In genomic region chr11:75288846-75289760, GRCh38 we compare ENCODE assay signal across 22 cellular contexts. TPM values are rescaled to one million over a fixed set of nuclear protein-coding genes. Genes with fewer than 3 reads are reported as not detected.
DNase-seq lines count a peak whose midpoint lies in the region; TF ChIP-seq lines count a peak whose summit lies in the region.
"Had no signal": no experiment of that assay in that cellular context is flagged by ENCODE, and none has a peak within 500 bp of the region (broad histone marks: within the 10 kb centered on the region; RNA-seq: fewer than 3 reads in every experiment).

No MANE protein-coding gene starts in this region.

- no peaks in the 10 kb centered on the region for H3K9me3 ChIP-seq in GM23248 (ENCODE audit: low read depth)
- no peaks in the 10 kb centered on the region for H3K9me3 ChIP-seq in endodermal cell (ENCODE audit: control insufficient read depth, low read length)
- H3K9me3 ChIP-seq: colonic mucosa, heart left ventricle, SJCRH30, stomach had no signal

- H3K9ac ChIP-seq in GM23248 (no peak overlapping the region), endodermal cell (ENCODE audit: extremely low read depth, low read length, poor library complexity, severe bottlenecking) (no peak overlapping the region)
- H3K9ac ChIP-seq: neural progenitor cell had no signal

- no peak overlapping the region for H3K4me3 Mint-ChIP-seq in endodermal cell
- H3K4me3 Mint-ChIP-seq in CD14-positive monocyte = no peak overlapping the region
- H3K4me3 Mint-ChIP-seq: GM23338, neural progenitor cell had no signal

- in situ Hi-C loops in GM23248 (cut with MboI) = no loop called here

- H3K4me1 ChIP-seq in GM23248 (ENCODE audit: insufficient read depth) (no peaks in the 10 kb centered on the region), endodermal cell (ENCODE audit: control insufficient read depth, insufficient read depth, low read length) (peaks cover 4% of the 10 kb centered on the region)
- H3K4me1 ChIP-seq: colonic mucosa, neural progenitor cell had no signal

- intact Hi-C loops in CD14-positive monocyte (cut with micrococcal nuclease) = no loop called here

- H3K9me2 ChIP-seq in GM23248 (ENCODE audit: insufficient read depth) = no peaks in the 10 kb centered on the region

- WGBS in GM23248 (ENCODE audit: low coverage in 1 of 2, low lambda C conversion rate in 2 of 2, missing lambda C conversion rate in 2 of 2), 2 experiments = 46 to 49% methylated on average over 15 to 17 of the region's 17 CpGs
- 84 to 89% methylated on average over 8 to 17 of the region's 17 CpGs for whole genome bisulfite sequencing in endodermal cell (ENCODE audit: insufficient coverage in 1 of 2, insufficient read length in 1 of 2), 2 experiments

- no peak overlapping the region for H3K27ac ChIP-seq in GM23248
- no peak overlapping the region for H3K27ac ChIP-seq in endodermal cell (ENCODE audit: low read depth, low read length)
- H3K27ac ChIP-seq: colonic mucosa, epithelial cell of prostate, heart left ventricle, neural progenitor cell, SJCRH30, stomach had no signal

- DNase-seq in AG20443 (ENCODE audit: low spot score) (peak; percentile 83), GM23248 (peak; percentile 69), endodermal cell (no peak), myocyte (ENCODE audit: low read depth) (peak; percentile 81), CD14-positive monocyte (ENCODE audit: low spot score) (no peak), HCEC 1CT (no peak), SK-N-DZ (ENCODE audit: low spot score) (no peak), DMS 273 treated with DMSO at 0.1 percent for 48 hours (lab: John Stamatoyannopoulos, UW) (no peak)
- DNase-seq: activated CD4-positive, CD25-positive, alpha-beta regulatory T cell treated with anti-CD3 and anti-CD28 coated beads, Interleukin-2, amount 50 U/mL, for 72 hours; colonic mucosa; KG1; mammary epithelial cell; NCI-H1092; NCI-H2107; NCI-H526; SJCRH30; stomach had no signal

- H3K4me1 Mint-ChIP-seq in endodermal cell = peaks cover 24% of the 10 kb centered on the region
- H3K4me1 Mint-ChIP-seq in CD14-positive monocyte = peaks cover 8% of the 10 kb centered on the region

- no peaks in the 10 kb centered on the region for H3K27me3 ChIP-seq in GM23248 (replicated peaks; ENCODE audit: insufficient read depth)
- H3K27me3 ChIP-seq in endodermal cell (ENCODE audit: control insufficient read depth, insufficient read depth, low read length, poor library complexity, severe bottlenecking) = no peaks in the 10 kb centered on the region
- H3K27me3 ChIP-seq: colonic mucosa, heart left ventricle, neural progenitor cell, SJCRH30, stomach had no signal

- H3K4me2 ChIP-seq in GM23248 (ENCODE audit: unreplicated experiment) = no peak overlapping the region
- H3K4me2 ChIP-seq: GM23338, neural progenitor cell had no signal

- no peaks in the 10 kb centered on the region for H3F3A ChIP-seq in GM23248 (ENCODE audit: insufficient read depth)

- no peaks in the 10 kb centered on the region for H3K36me3 ChIP-seq in GM23248 (ENCODE audit: low read depth)
- H3K36me3 ChIP-seq in endodermal cell (ENCODE audit: control insufficient read depth, insufficient read depth, low read length) = peaks cover 62% of the 10 kb centered on the region
- H3K36me3 ChIP-seq: colonic mucosa, neural progenitor cell had no signal

- H2AFZ ChIP-seq in GM23248 = no peak overlapping the region
- H2AFZ ChIP-seq: GM23338, neural progenitor cell had no signal

- no peaks in the 10 kb centered on the region for H3K27me3 Mint-ChIP-seq in endodermal cell (ENCODE audit: insufficient read depth)
- peaks cover 0 to 2% (median 0%) of the 10 kb centered on the region in 3 donors for H3K27me3 Mint-ChIP-seq in CD14-positive monocyte (ENCODE audit: low read depth in 3 of 3)

- no peaks in the 10 kb centered on the region for H3K79me2 ChIP-seq in GM23248 (ENCODE audit: insufficient read depth)

- TF ChIP-seq CTCF in endodermal cell (conservative IDR thresholded peaks at IDR 0.05) (no peak), CD14-positive monocyte (IDR thresholded peaks at IDR 0.05) (no peak)

- no peaks in the 10 kb centered on the region for H4K20me1 ChIP-seq in GM23248 (ENCODE audit: insufficient read depth)

- H3K9me3 Mint-ChIP-seq in endodermal cell = no peaks in the 10 kb centered on the region
- H3K9me3 Mint-ChIP-seq in CD14-positive monocyte = no peaks in the 10 kb centered on the region
- H3K9me3 Mint-ChIP-seq: activated T-helper 2 cell treated with anti-CD3 and anti-CD28 coated beads, Interferon-gamma antibody, Interleukin-2, Interleukin-4, amounts not matched to agents 10 μg/mL and 5 μg/mL and 100 μg/mL, durations not matched to agents 14 hours and 24 hours and 36 hours; GM23338; neural progenitor cell had no signal

- H3K36me3 Mint-ChIP-seq in endodermal cell (ENCODE audit: low read depth) (peaks cover 52% of the 10 kb centered on the region), CD14-positive monocyte (peaks cover 74 to 96% of the 10 kb centered on the region in 2 donors)
- H3K36me3 Mint-ChIP-seq: neural progenitor cell had no signal

- H3K27ac Mint-ChIP-seq in endodermal cell (peak overlapping the region; percentile 52), CD14-positive monocyte (peak overlapping the region in 2 of 7 donors; percentile 10 to 26)
- H3K27ac Mint-ChIP-seq: activated T-helper 2 cell treated with anti-CD3 and anti-CD28 coated beads, Interferon-gamma antibody, Interleukin-2, Interleukin-4, amounts not matched to agents 10 μg/mL and 5 μg/mL and 100 μg/mL, durations not matched to agents 14 hours and 24 hours and 36 hours; GM23338; neural progenitor cell had no signal

- H3K4me3 ChIP-seq in GM23248 (no peak overlapping the region), endodermal cell (ENCODE audit: low read length) (no peak overlapping the region)
- H3K4me3 ChIP-seq: colonic mucosa, GM23338, heart left ventricle, neural progenitor cell, SJCRH30, stomach had no signal

RNA-seq across cellular contexts. Expression of gene TPBGL, which starts 48.5 kb away (rescaled TPM):
- total RNA-seq in GM23248 (2014; rRNA removed; shearing (Covaris generic)) = not detected in 2 replicates
- not detected in 2 replicates for polyA plus RNA-seq in GM23248 (2016; fragmentation: Nextera tagmentation; extraction: Ambion mirVana)
- total RNA-seq in endodermal cell = under 1 TPM in 1 of 2 donors, not detected in 1; 0.13 TPM
- polyA plus RNA-seq in endodermal cell (2013, experiment 1 of 2) = 0.28 TPM
- 0.21 TPM for polyA plus RNA-seq in endodermal cell (2013, experiment 2 of 2)
- total RNA-seq in myocyte = not detected in 2 replicates
- not detected for polyA plus RNA-seq in myocyte (2012)
- polyA plus RNA-seq in CD14-positive monocyte = not detected
- polyA plus RNA-seq in SK-N-DZ (2014; cell fraction: cytosol; rRNA removed) = 0.06 and 0.16 TPM in 2 replicates
- 0.24 TPM in 1 of 2 replicates, not detected in the other for polyA plus RNA-seq in SK-N-DZ (2014; cell fraction: nucleus; rRNA removed)
- total RNA-seq: SJCRH30 had no signal

Comparison
In these comparisons a context has a peak if more than half of its experiments do, and no peak if none do; other contexts are left out.
1. DNase-seq: peak in AG20443 (single experiment), GM23248 (single experiment) and myocyte (single experiment); none in endodermal cell (single experiment), CD14-positive monocyte (single experiment), HCEC 1CT (single experiment), SK-N-DZ (single experiment) and DMS 273 treated with DMSO at 0.1 percent for 48 hours (single experiment).